7 cellular contexts compared by ENCODE assay signal in the genomic region with DNA sequence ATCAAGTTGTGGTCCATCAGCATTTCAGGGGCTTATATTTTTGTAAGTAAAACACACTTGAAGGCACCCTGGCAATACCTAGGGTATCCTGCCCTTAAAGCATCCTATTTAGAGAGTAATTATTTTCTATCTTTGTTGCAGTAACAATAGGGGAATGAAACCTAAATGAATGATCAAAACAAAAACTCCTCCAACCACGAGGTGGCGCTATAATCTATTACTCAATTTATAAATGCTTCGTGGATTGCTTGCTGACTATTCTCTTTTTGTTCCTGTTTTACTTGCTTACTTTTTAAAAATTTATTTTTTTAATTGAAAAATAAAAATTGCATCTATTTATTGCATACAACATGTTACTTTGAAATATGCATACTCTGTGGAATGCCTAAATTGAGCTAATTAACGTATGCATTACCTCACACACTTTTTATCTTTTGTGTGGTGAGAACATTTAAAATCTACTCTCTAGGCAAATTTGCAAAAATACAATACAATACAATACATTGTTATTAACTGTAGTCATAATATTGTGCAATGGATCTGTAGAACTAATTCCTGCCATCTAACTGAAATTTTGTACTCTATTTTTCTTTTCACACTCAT.
DNase-seq lines count a peak whose midpoint lies in the region; ATAC-seq and TF ChIP-seq lines count a peak whose summit lies in the region.

No MANE protein-coding gene starts in this region.

- peaks cover 32% of the 10 kb centered on the region for H3K4me1 ChIP-seq in HEK293 (ENCODE audit: control insufficient read depth, insufficient read depth, low read length)
- H3K4me1 ChIP-seq in PC-3 (ENCODE audit: insufficient read depth, low read length), result no peaks in the 10 kb centered on the region; the same call in 1 of the 2 replicates

- ATAC-seq in PC-3, result peak; percentile 49; the same call in 1 of the 2 replicates

- DNase-seq in DMS53 (lab: John Stamatoyannopoulos, UW) (peak; percentile 83), PC-3 (peak; percentile 72), erythroblast (lab: John Stamatoyannopoulos, UW) (peak; percentile 18 to 57), putamen (ENCODE audit: low spot score) (peak; percentile 19)
- DNase-seq in activated CD4-positive, CD25-positive, alpha-beta regulatory T cell treated with anti-CD3 and anti-CD28 coated beads, Interleukin-2, amount 50 U/mL, for 72 hours, result no peak
- no peak for DNase-seq in central memory CD4-positive, alpha-beta T cell

- H3K27ac ChIP-seq in HEK293 (ENCODE audit: extremely low read depth, low read depth, low read length) (no peak overlapping the region), PC-3 (ENCODE audit: low read length) (no peak overlapping the region)

- TF ChIP-seq POLR2A in erythroblast (IDR thresholded peaks at IDR 0.05; ENCODE audit: low read length), result no peak

- H3K4me3 ChIP-seq in HEK293 (ENCODE audit: low read depth, low read length) (no peak overlapping the region), PC-3 (ENCODE audit: low read length) (no peak overlapping the region)

- H3K79me2 ChIP-seq in PC-3 (ENCODE audit: low read length), result no peaks in the 10 kb centered on the region

- TF ChIP-seq CTCF in HEK293 (tag by site-specific recombination; IDR thresholded peaks at IDR 0.05), result no peak
- peak; percentile 66 for TF ChIP-seq CTCF in PC-3 (conservative IDR thresholded peaks at IDR 0.05; ENCODE audit: low read depth, low read length)

- no peak overlapping the region for H3K9ac ChIP-seq in PC-3 (ENCODE audit: low read length)

- no peaks in the 10 kb centered on the region for H3K36me3 ChIP-seq in HEK293 (ENCODE audit: control insufficient read depth in 2 of 2, insufficient read depth in 1 of 2, low read length in 2 of 2)
- no peaks in the 10 kb centered on the region for H3K36me3 ChIP-seq in PC-3 (ENCODE audit: low read depth, low read length)

- H3K9me3 ChIP-seq in HEK293 (ENCODE audit: control insufficient read depth, insufficient read depth, low read depth, low read length) (no peaks in the 10 kb centered on the region), PC-3 (ENCODE audit: low read length) (no peaks in the 10 kb centered on the region)

- no peaks in the 10 kb centered on the region for H3K9me2 ChIP-seq in PC-3 (replicated peaks; ENCODE audit: low read length)

- no peaks in the 10 kb centered on the region for H3F3A ChIP-seq in PC-3 (ENCODE audit: low read length, unreplicated experiment)

- intact Hi-C loops in PC-3 (cut with micrococcal nuclease), result loop anchor here (1.0 to 10.0 kb wide), 4 partner anchors 138 to 573 kb away; no protein-coding TSS in a partner anchor

- no peaks in the 10 kb centered on the region for H4K20me1 ChIP-seq in PC-3 (ENCODE audit: low read length)

- CTCF ChIA-PET in HEK293 (lab: Yijun Ruan, JAX) (interaction anchor here (0.6 to 3.9 kb wide), 27 partner anchors 9 to 1884 kb away, joined by 3 to 28 read pairs (median 3); no protein-coding TSS in a partner anchor), PC-3 (lab: Charles Lee) (no interaction called here)

- BruUV-seq in PC-3 (replicated peaks; lab: Mats Ljungman, UMichigan), result no TSS peak

- H2AFZ ChIP-seq in PC-3 (ENCODE audit: low read length), result no peak overlapping the region

- H3K27me3 ChIP-seq in PC-3 (ENCODE audit: low read length), result no peaks in the 10 kb centered on the region

- H3K4me2 ChIP-seq in PC-3 (ENCODE audit: low read length), result no peak overlapping the region

- POLR2A ChIA-PET in HEK293 (lab: Yijun Ruan, JAX), result no interaction called here
- POLR2A ChIA-PET in PC-3 (lab: Charles Lee; ENCODE audit: unreplicated experiment), result no interaction called here

TF ChIP-seq in HEK293, 187 proteins besides CTCF, POLR2A, EP300 and RAD21:
- TF ChIP-seq BCL11A (tag by site-specific recombination; IDR thresholded peaks at IDR 0.05; ENCODE audit: low read depth) (no peak), ZNF654 (tag by site-specific recombination; IDR thresholded peaks at IDR 0.05; ENCODE audit: low read depth) (peak; percentile 34)

Comparison
In these comparisons a context has a peak if more than half of its experiments do, and no peak if none do; other contexts are left out.
1. DNase-seq: peak in DMS53 (single experiment), PC-3 (single experiment), erythroblast (2 of 2) and putamen (single experiment); none in activated CD4-positive, CD25-positive, alpha-beta regulatory T cell treated with anti-CD3 and anti-CD28 coated beads, Interleukin-2, amount 50 U/mL, for 72 hours (single experiment) and central memory CD4-positive, alpha-beta T cell (single experiment).